In the genomic region with DNA sequence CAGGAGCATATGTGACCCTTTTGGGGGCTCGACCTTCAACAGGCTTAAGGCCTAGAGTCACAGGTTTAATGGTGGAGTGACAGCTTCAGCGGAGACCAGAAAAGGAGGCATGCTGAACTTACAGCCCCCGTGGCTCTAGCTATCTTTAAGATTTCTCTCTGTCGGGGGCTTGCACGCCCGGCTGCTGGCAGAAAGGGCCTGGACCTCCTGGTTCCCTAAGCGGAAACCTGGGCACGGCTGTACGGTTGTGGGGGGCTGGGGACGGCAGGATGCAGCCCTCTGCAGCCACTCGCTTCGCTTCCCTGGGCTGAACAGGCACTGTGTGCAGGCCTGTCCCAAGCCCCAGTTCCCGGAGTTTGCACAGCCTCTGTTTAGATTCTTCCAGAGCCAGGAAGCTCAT, we compare ENCODE assay signal across 8 cellular contexts. TPM values are rescaled to one million over a fixed set of nuclear protein-coding genes. Genes with fewer than 3 reads are reported as not detected.
DNase-seq lines count a peak whose midpoint lies in the region; ATAC-seq and TF ChIP-seq lines count a peak whose summit lies in the region.

No MANE protein-coding gene starts in this region.

- H3K4me3 ChIP-seq in HAP-1: peak overlapping the region; percentile 19
- H3K4me3 ChIP-seq in colonic mucosa: no peak overlapping the region

- in situ Hi-C loops in HAP-1 (cut with MboI; ENCODE audit: low sequenced_read_pairs): no loop called here

- intact Hi-C loops in colonic mucosa (cut with DNase I): no loop called here

- H3K27me3 ChIP-seq in HAP-1 (ENCODE audit: low read depth) (no peaks in the 10 kb centered on the region), colonic mucosa (peaks cover 19% of the 10 kb centered on the region)

- no peak overlapping the region for H3K9ac ChIP-seq in colonic mucosa (ENCODE audit: low read depth in 2 of 2, low read length in 2 of 2)

- no peaks in the 10 kb centered on the region for H3K9me3 Mint-ChIP-seq in activated CD8-positive, alpha-beta T cell treated with anti-CD3 and anti-CD28 coated beads, Interleukin-2, amount 10 ng/mL, durations not matched to agents 7 days and 5 days (ENCODE audit: insufficient read depth)
- H3K9me3 Mint-ChIP-seq in stimulated activated effector memory CD8-positive, alpha-beta T cell treated with anti-CD3 and anti-CD28 coated beads, Interleukin-12 subunit alpha, Interleukin-12 subunit beta, amount 100 ng/mL, for 72 hours: no peaks in the 10 kb centered on the region

- H3K27me3 Mint-ChIP-seq in activated CD8-positive, alpha-beta T cell treated with anti-CD3 and anti-CD28 coated beads, Interleukin-2, amount 10 ng/mL, durations not matched to agents 7 days and 5 days (ENCODE audit: low read depth): peaks cover 41% of the 10 kb centered on the region

- H3K9me3 ChIP-seq in HAP-1 (no peaks in the 10 kb centered on the region), colonic mucosa (no peaks in the 10 kb centered on the region)

- no peak overlapping the region for H3K27ac Mint-ChIP-seq in activated CD8-positive, alpha-beta T cell treated with anti-CD3 and anti-CD28 coated beads, Interleukin-2, amount 10 ng/mL, durations not matched to agents 7 days and 5 days
- H3K27ac Mint-ChIP-seq in stimulated activated effector memory CD8-positive, alpha-beta T cell treated with anti-CD3 and anti-CD28 coated beads, Interleukin-12 subunit alpha, Interleukin-12 subunit beta, amount 100 ng/mL, for 72 hours: no peak overlapping the region

- POLR2A ChIA-PET in activated CD8-positive, alpha-beta T cell treated with anti-CD3 and anti-CD28 coated beads, Interleukin-2, amount 10 ng/mL, durations not matched to agents 7 days and 5 days (lab: Charles Lee): interaction anchor here (0.5 kb wide), 1 partner anchor 878 kb away, joined by 4 read pairs; no protein-coding TSS in a partner anchor

- H3K4me1 Mint-ChIP-seq in activated CD8-positive, alpha-beta T cell treated with anti-CD3 and anti-CD28 coated beads, Interleukin-2, amount 10 ng/mL, durations not matched to agents 7 days and 5 days (ENCODE audit: low read depth): peaks cover 9% of the 10 kb centered on the region
- peaks cover 41% of the 10 kb centered on the region for H3K4me1 Mint-ChIP-seq in stimulated activated effector memory CD8-positive, alpha-beta T cell treated with anti-CD3 and anti-CD28 coated beads, Interleukin-12 subunit alpha, Interleukin-12 subunit beta, amount 100 ng/mL, for 72 hours

- H3K4me1 ChIP-seq in HAP-1 (peaks cover 3% of the 10 kb centered on the region), colonic mucosa (peaks cover 4% of the 10 kb centered on the region)

- H3K4me3 Mint-ChIP-seq in activated CD8-positive, alpha-beta T cell treated with anti-CD3 and anti-CD28 coated beads, Interleukin-2, amount 10 ng/mL, durations not matched to agents 7 days and 5 days: peak overlapping the region; percentile 10
- H3K4me3 Mint-ChIP-seq in stimulated activated effector memory CD8-positive, alpha-beta T cell treated with anti-CD3 and anti-CD28 coated beads, Interleukin-12 subunit alpha, Interleukin-12 subunit beta, amount 100 ng/mL, for 72 hours: peak overlapping the region; percentile 69

- no peaks in the 10 kb centered on the region for H3K36me3 Mint-ChIP-seq in activated CD8-positive, alpha-beta T cell treated with anti-CD3 and anti-CD28 coated beads, Interleukin-2, amount 10 ng/mL, durations not matched to agents 7 days and 5 days (ENCODE audit: low read depth)
- H3K36me3 Mint-ChIP-seq in stimulated activated effector memory CD8-positive, alpha-beta T cell treated with anti-CD3 and anti-CD28 coated beads, Interleukin-12 subunit alpha, Interleukin-12 subunit beta, amount 100 ng/mL, for 72 hours: no peaks in the 10 kb centered on the region

- no peak for ATAC-seq in activated CD8-positive, alpha-beta T cell treated with anti-CD3 and anti-CD28 coated beads, Interleukin-2, amount 10 ng/mL, durations not matched to agents 7 days and 5 days
- ATAC-seq in stimulated activated effector memory CD8-positive, alpha-beta T cell treated with anti-CD3 and anti-CD28 coated beads, Interleukin-12 subunit alpha, Interleukin-12 subunit beta, amount 100 ng/mL, for 72 hours: no peak
- ATAC-seq in HG03159 (IDR thresholded peaks at IDR 0.05; ENCODE audit: unreplicated experiment): no peak

- H3K36me3 ChIP-seq in HAP-1 (replicated peaks) (no peaks in the 10 kb centered on the region), colonic mucosa (no peaks in the 10 kb centered on the region)

- CTCF ChIA-PET in activated CD8-positive, alpha-beta T cell treated with anti-CD3 and anti-CD28 coated beads, Interleukin-2, amount 10 ng/mL, durations not matched to agents 7 days and 5 days (lab: Charles Lee): interaction anchor here (0.9 to 1.1 kb wide), 3 partner anchors 38 to 110 kb away, joined by 3 to 4 read pairs (median 3); no protein-coding TSS in a partner anchor

- DNase-seq in HAP-1 (ENCODE audit: low spot score in 2 of 2) (no peak), left kidney (ENCODE audit: low read depth, low spot score) (peak; percentile 41), colonic mucosa (no peak), dedifferentiated amniotic fluid mesenchymal stem cell (ENCODE audit: extremely low spot score) (no peak), substantia nigra (lab: John Stamatoyannopoulos, UW) (no peak)
- no peak for DNase-seq in activated CD8-positive, alpha-beta T cell treated with anti-CD3 and anti-CD28 coated beads, Interleukin-2, amount 10 ng/mL, durations not matched to agents 7 days and 5 days
- no peak for DNase-seq in stimulated activated effector memory CD8-positive, alpha-beta T cell treated with anti-CD3 and anti-CD28 coated beads, Interleukin-12 subunit alpha, Interleukin-12 subunit beta, amount 100 ng/mL, for 72 hours (ENCODE audit: low spot score in 2 of 2)

- TF ChIP-seq CTCF in colonic mucosa (IDR thresholded peaks at IDR 0.05): no peak

- no peak overlapping the region for H3K27ac ChIP-seq in colonic mucosa
- no peak overlapping the region for H3K27ac ChIP-seq in substantia nigra (ENCODE audit: low read depth, low read length, poor library complexity, severe bottlenecking)

RNA-seq across cellular contexts. Expression of gene CACNA2D2, which starts 0.5 kb away (rescaled TPM):
- under 1 TPM; 0.78 to 0.95 TPM for total RNA-seq in activated CD8-positive, alpha-beta T cell treated with anti-CD3 and anti-CD28 coated beads, Interleukin-2, amount 10 ng/mL, durations not matched to agents 7 days and 5 days
- total RNA-seq in colonic mucosa: 1 to 10 TPM; 2.4 to 3.3 TPM
